ENCODE assay signal across 26 cellular contexts in genomic region chr7:25671087-25671486, GRCh38.
DNase-seq lines count a peak whose midpoint lies in the region; ATAC-seq and TF ChIP-seq lines count a peak whose summit lies in the region.
"Had no signal": no experiment of that assay in that cellular context is flagged by ENCODE, and none has a peak within 500 bp of the region (broad histone marks: within the 10 kb centered on the region; RNA-seq: fewer than 3 reads in every experiment).

No MANE protein-coding gene starts in this region.

- peaks cover 0 to 15% of the 10 kb centered on the region in 2 donors for H3K4me1 ChIP-seq in adrenal gland (replicated peaks in 1 of 2)
- peaks cover 0 to 35% (median 17%) of the 10 kb centered on the region in 3 donors for H3K4me1 ChIP-seq in gastroesophageal sphincter
- H3K4me1 ChIP-seq in subcutaneous abdominal adipose tissue (ENCODE audit: control insufficient read depth in 5 of 5, insufficient read depth in 5 of 5, low read length in 5 of 5), result peaks cover 14 to 43% (median 33%) of the 10 kb centered on the region in 5 donors
- H3K4me1 ChIP-seq: colonic mucosa had no signal

- no peaks in the 10 kb centered on the region for H3K36me3 Mint-ChIP-seq in nephron progenitor cell (ENCODE audit: low read depth)
- H3K36me3 Mint-ChIP-seq: activated naive CD4-positive, alpha-beta T cell treated with anti-CD3 and anti-CD28 coated beads, Interleukin-2, amount 10 ng/mL, durations not matched to agents 7 days and 5 days; CD14-positive monocyte; naive thymus-derived CD4-positive, alpha-beta T cell had no signal

- no peaks in the 10 kb centered on the region for H3K27me3 ChIP-seq in adrenal gland
- H3K27me3 ChIP-seq in gastroesophageal sphincter, result no peaks in the 10 kb centered on the region
- no peaks in the 10 kb centered on the region for H3K27me3 ChIP-seq in subcutaneous abdominal adipose tissue (ENCODE audit: control insufficient read depth in 5 of 5, insufficient read depth in 4 of 5, low read length in 5 of 5)
- H3K27me3 ChIP-seq: colonic mucosa, pancreas had no signal

- peak overlapping the region; percentile 14 for H3K4me3 Mint-ChIP-seq in nephron progenitor cell
- H3K4me3 Mint-ChIP-seq: activated naive CD4-positive, alpha-beta T cell treated with anti-CD3 and anti-CD28 coated beads, Interleukin-2, amount 10 ng/mL, durations not matched to agents 7 days and 5 days; activated T-cell treated with anti-CD3 and anti-CD28 coated beads, Interleukin-2, amount 50 U/mL, for 4 hours; CD14-positive monocyte; naive thymus-derived CD4-positive, alpha-beta T cell had no signal

- H3K9ac ChIP-seq in subcutaneous abdominal adipose tissue (ENCODE audit: low read length in 5 of 5), result peak overlapping the region in 2 of 5 donors; percentile 3 to 61

- no peaks in the 10 kb centered on the region for H3K36me3 ChIP-seq in adrenal gland (replicated peaks in 1 of 2)
- no peaks in the 10 kb centered on the region for H3K36me3 ChIP-seq in gastroesophageal sphincter
- no peaks in the 10 kb centered on the region for H3K36me3 ChIP-seq in subcutaneous abdominal adipose tissue (ENCODE audit: control insufficient read depth in 5 of 5, insufficient read depth in 5 of 5, low read length in 5 of 5)
- H3K36me3 ChIP-seq: colonic mucosa, pancreas had no signal

- peaks cover 78% of the 10 kb centered on the region for H3K4me1 Mint-ChIP-seq in nephron progenitor cell
- H3K4me1 Mint-ChIP-seq: activated naive CD4-positive, alpha-beta T cell treated with anti-CD3 and anti-CD28 coated beads, Interleukin-2, amount 10 ng/mL, durations not matched to agents 7 days and 5 days; CD14-positive monocyte; naive thymus-derived CD4-positive, alpha-beta T cell had no signal

- peaks cover 3% of the 10 kb centered on the region for H3K27me3 Mint-ChIP-seq in nephron progenitor cell (ENCODE audit: low read depth, poor library complexity)

- WGBS in adrenal gland, 4 donors, result 53 to 67% (median 54%) methylated on average over 10 of the region's 10 CpGs
- WGBS in gastroesophageal sphincter (ENCODE audit: low coverage in 1 of 2), 2 donors, result 51 to 90% methylated on average over 2 to 8 of the region's 10 CpGs

- H3K9me3 ChIP-seq in adrenal gland (replicated peaks in 1 of 3) (no peaks in the 10 kb centered on the region), gastroesophageal sphincter (no peaks in the 10 kb centered on the region), subcutaneous abdominal adipose tissue (ENCODE audit: control insufficient read depth in 5 of 5, low read length in 5 of 5) (no peaks in the 10 kb centered on the region)
- H3K9me3 ChIP-seq: colonic mucosa, pancreas had no signal

- TF ChIP-seq CTCF in adrenal gland (IDR thresholded peaks at IDR 0.05) (no peak), gastroesophageal sphincter (IDR thresholded peaks at IDR 0.05) (no peak), nephron progenitor cell (IDR thresholded peaks at IDR 0.05) (no peak)

- TF ChIP-seq EP300 in gastroesophageal sphincter (IDR thresholded peaks at IDR 0.05), result no peak

- DNase-seq in adrenal gland, result peak in 2 of 7 donors; percentile 29 to 63
- no peak for DNase-seq in nephron progenitor cell
- DNase-seq in dedifferentiated amniotic fluid mesenchymal stem cell (ENCODE audit: extremely low spot score), result no peak
- no peak for DNase-seq in NCI-H1048 (lab: John Stamatoyannopoulos, UW)
- no peak for DNase-seq in HuH-7 (ENCODE audit: low spot score)
- DNase-seq in NCI-H1436 treated with DMSO at 0.1 percent for 48 hours (lab: John Stamatoyannopoulos, UW), result no peak
- DNase-seq: activated CD8-positive, alpha-beta memory T cell treated with anti-CD3 and anti-CD28 coated beads for 24 hours; activated naive CD4-positive, alpha-beta T cell treated with anti-CD3 and anti-CD28 coated beads, Interleukin-2, amount 10 ng/mL, durations not matched to agents 7 days and 5 days; activated T-cell treated with anti-CD3 and anti-CD28 coated beads, Interleukin-2, amount 50 U/mL, for 4 hours; aorta; colonic mucosa; islet precursor cell; mesendoderm; naive thymus-derived CD4-positive, alpha-beta T cell; NCI-H1105 treated with DMSO at 0.1 percent for 48 hours; NCI-H510A treated with DMSO at 0.1 percent for 48 hours; pancreas; stimulated activated CD4-positive, alpha-beta T cell treated with anti-CD3 and anti-CD28 coated beads, Interleukin-4, amount 100 ng/mL, for 1 hour; T-helper 9 cell had no signal

- H3K27ac ChIP-seq in adrenal gland (peak overlapping the region in 3 of 5 donors; percentile 56 to 84 (median 60)), gastroesophageal sphincter (peak overlapping the region; percentile 1 to 80 (median 72)), subcutaneous abdominal adipose tissue (ENCODE audit: low read depth, low read length) (peak overlapping the region; percentile 80)
- H3K27ac ChIP-seq: colonic mucosa, pancreas had no signal

- H3K9me3 Mint-ChIP-seq in nephron progenitor cell, result no peaks in the 10 kb centered on the region
- H3K9me3 Mint-ChIP-seq: activated naive CD4-positive, alpha-beta T cell treated with anti-CD3 and anti-CD28 coated beads, Interleukin-2, amount 10 ng/mL, durations not matched to agents 7 days and 5 days; activated T-cell treated with anti-CD3 and anti-CD28 coated beads, Interleukin-2, amount 50 U/mL, for 4 hours; naive thymus-derived CD4-positive, alpha-beta T cell had no signal

- no peak for TF ChIP-seq POLR2A in adrenal gland (IDR thresholded peaks at IDR 0.05)
- TF ChIP-seq POLR2A in gastroesophageal sphincter (IDR thresholded peaks at IDR 0.05), result no peak

- intact Hi-C loops in adrenal gland (cut with DNase I), result no loop called here

- peak; percentile 16 for ATAC-seq in gastroesophageal sphincter
- ATAC-seq: activated CD4-positive, CD25-positive, alpha-beta regulatory T cell treated with anti-CD3 and anti-CD28 coated beads, Interleukin-2, amount 50 U/mL, for 24 hours; activated T-cell treated with anti-CD3 and anti-CD28 coated beads, Interleukin-2, amount 50 U/mL, for 4 hours; GM12878; naive thymus-derived CD4-positive, alpha-beta T cell; SK-N-SH treated with all-trans-retinoic acid at 6 μM for 48 hours had no signal

- H3K27ac Mint-ChIP-seq in nephron progenitor cell, result peak overlapping the region; percentile 30
- H3K27ac Mint-ChIP-seq: activated naive CD4-positive, alpha-beta T cell treated with anti-CD3 and anti-CD28 coated beads, Interleukin-2, amount 10 ng/mL, durations not matched to agents 7 days and 5 days; naive thymus-derived CD4-positive, alpha-beta T cell had no signal

- H3K4me3 ChIP-seq in adrenal gland, result no peak overlapping the region
- H3K4me3 ChIP-seq in gastroesophageal sphincter, result no peak overlapping the region
- no peak overlapping the region for H3K4me3 ChIP-seq in subcutaneous abdominal adipose tissue (ENCODE audit: low read depth in 1 of 5, low read length in 5 of 5)
- H3K4me3 ChIP-seq: colonic mucosa, GM12878, pancreas, skin epidermis had no signal
